In genomic region chr19:34319785-34320184, GRCh38 we compare ENCODE assay signal across 13 cellular contexts. TPM values are rescaled to one million over a fixed set of nuclear protein-coding genes. Genes with fewer than 3 reads are reported as not detected.
DNase-seq lines count a peak whose midpoint lies in the region; FAIRE-seq and TF ChIP-seq lines count a peak whose summit lies in the region.
"Had no signal": no experiment of that assay in that cellular context is flagged by ENCODE, and none has a peak within 500 bp of the region (broad histone marks: within the 10 kb centered on the region; RNA-seq: fewer than 3 reads in every experiment).

No MANE protein-coding gene starts in this region.

- H3K4me2 ChIP-seq in astrocyte (ENCODE audit: low read length): peak overlapping the region; percentile 51

- peaks cover 30% of the 10 kb centered on the region for H3K4me1 ChIP-seq in CD4-positive, alpha-beta memory T cell (ENCODE audit: insufficient read depth, low read length)
- peaks cover 45% of the 10 kb centered on the region for H3K4me1 ChIP-seq in astrocyte (ENCODE audit: insufficient read depth, low read length)
- H3K4me1 ChIP-seq in esophagus muscularis mucosa: peaks cover 17 to 36% (median 24%) of the 10 kb centered on the region in 4 donors

- peaks cover 22 to 34% of the 10 kb centered on the region in 2 donors for H3K36me3 Mint-ChIP-seq in CD4-positive, alpha-beta memory T cell
- peaks cover 12% of the 10 kb centered on the region for H3K36me3 Mint-ChIP-seq in astrocyte (ENCODE audit: low read depth, unreplicated experiment)

- H4K20me1 ChIP-seq in astrocyte (ENCODE audit: insufficient read depth, low read length): peaks cover 17% of the 10 kb centered on the region

- H3K27ac ChIP-seq in CD4-positive, alpha-beta memory T cell (ENCODE audit: low read depth, low read length): no peak overlapping the region
- H3K27ac ChIP-seq in astrocyte (ENCODE audit: low read depth, low read length) (peak overlapping the region; percentile 62), esophagus muscularis mucosa (replicated peaks in 1 of 4) (peak overlapping the region in 3 of 4 donors; percentile 16 to 52 (median 42))

- no peak for FAIRE-seq in astrocyte (lab: Jason Lieb, UNC)

- 71% methylated on average over 11 of the region's 11 CpGs for WGBS in esophagus muscularis mucosa

- no peak overlapping the region for H2AFZ ChIP-seq in astrocyte (ENCODE audit: low read depth, low read length)

- POLR2A ChIA-PET in CD4-positive, alpha-beta memory T cell (lab: Charles Lee; ENCODE audit: partially characterized antibody): interaction anchor here (1.0 to 1.5 kb wide), 2 partner anchors 12 kb away, joined by 3 to 4 read pairs; no protein-coding TSS in a partner anchor

- H3K27me3 Mint-ChIP-seq in CD4-positive, alpha-beta memory T cell: no peaks in the 10 kb centered on the region
- H3K27me3 Mint-ChIP-seq in astrocyte (ENCODE audit: low read depth, unreplicated experiment): no peaks in the 10 kb centered on the region

- H3K27me3 ChIP-seq in CD4-positive, alpha-beta memory T cell (ENCODE audit: insufficient read depth, low read length): no peaks in the 10 kb centered on the region
- H3K27me3 ChIP-seq in astrocyte (ENCODE audit: insufficient read depth, low read length): no peaks in the 10 kb centered on the region
- H3K27me3 ChIP-seq in esophagus muscularis mucosa: no peaks in the 10 kb centered on the region

- CTCF ChIA-PET in CD4-positive, alpha-beta memory T cell (lab: Charles Lee; ENCODE audit: partially characterized antibody): interaction anchor here (1.0 kb wide), 1 partner anchor 27 kb away, joined by 3 read pairs; no protein-coding TSS in a partner anchor

- H3K9me3 Mint-ChIP-seq in CD4-positive, alpha-beta memory T cell: no peaks in the 10 kb centered on the region
- H3K9me3 Mint-ChIP-seq in astrocyte (ENCODE audit: unreplicated experiment): peaks cover 2% of the 10 kb centered on the region
- H3K9me3 Mint-ChIP-seq: activated naive CD4-positive, alpha-beta T cell treated with anti-CD3 and anti-CD28 coated beads, Interleukin-2, amount 50 U/mL, for 72 hours had no signal

- intact Hi-C loops in CD4-positive, alpha-beta memory T cell (cut with micrococcal nuclease): no loop called here
- intact Hi-C loops in esophagus muscularis mucosa (cut with DNase I): no loop called here

- no peak overlapping the region for H3K4me3 Mint-ChIP-seq in CD4-positive, alpha-beta memory T cell
- peak overlapping the region; percentile 43 for H3K4me3 Mint-ChIP-seq in astrocyte (ENCODE audit: unreplicated experiment)

- H3K4me1 Mint-ChIP-seq in CD4-positive, alpha-beta memory T cell: peaks cover 25 to 45% (median 39%) of the 10 kb centered on the region in 4 donors
- H3K4me1 Mint-ChIP-seq in astrocyte (ENCODE audit: low read depth, unreplicated experiment): peaks cover 33% of the 10 kb centered on the region

- no peak for TF ChIP-seq CTCF in astrocyte (IDR thresholded peaks at IDR 0.05; ENCODE audit: insufficient read depth, low read depth, low read length)
- no peak for TF ChIP-seq CTCF in esophagus muscularis mucosa (IDR thresholded peaks at IDR 0.05)

- no peaks in the 10 kb centered on the region for H3K9me3 ChIP-seq in CD4-positive, alpha-beta memory T cell (ENCODE audit: control insufficient read depth in 1 of 2, low read length in 2 of 2)
- no peaks in the 10 kb centered on the region for H3K9me3 ChIP-seq in astrocyte (ENCODE audit: insufficient read depth, low read depth, low read length)
- H3K9me3 ChIP-seq in esophagus muscularis mucosa: no peaks in the 10 kb centered on the region

- peak overlapping the region in 4 of 7 donors; percentile 17 to 48 (median 32) for H3K27ac Mint-ChIP-seq in CD4-positive, alpha-beta memory T cell
- peak overlapping the region; percentile 6 for H3K27ac Mint-ChIP-seq in astrocyte (ENCODE audit: unreplicated experiment)

- TF ChIP-seq POLR2A in esophagus muscularis mucosa (IDR thresholded peaks at IDR 0.05; ENCODE audit: low read depth): no peak

- no peak for DNase-seq in CD4-positive, alpha-beta memory T cell
- peak; percentile 89 for DNase-seq in astrocyte (ENCODE audit: low read depth)
- DNase-seq in esophagus muscularis mucosa (ENCODE audit: extremely low spot score): no peak
- DNase-seq in pulmonary artery endothelial cell (ENCODE audit: low read depth, low spot score): peak; percentile 79
- DNase-seq in DMS153 treated with DMSO at 0.1 percent for 48 hours (lab: John Stamatoyannopoulos, UW; ENCODE audit: unreplicated experiment): no peak
- no peak for DNase-seq in GDM1 (lab: John Stamatoyannopoulos, UW)
- DNase-seq in amygdala (lab: John Stamatoyannopoulos, UW): no peak
- DNase-seq in islet precursor cell: no peak
- DNase-seq: effector CD8-positive, alpha-beta T cell; NCI-H2029; NCI-H774; occipital lobe had no signal

- TF ChIP-seq EP300 in esophagus muscularis mucosa (IDR thresholded peaks at IDR 0.05): no peak

- peaks cover 36% of the 10 kb centered on the region for H3K79me2 ChIP-seq in astrocyte (ENCODE audit: insufficient read depth, low read length)

- H3K9ac ChIP-seq in astrocyte (ENCODE audit: low read length): peak overlapping the region; percentile 59

- H3K4me3 ChIP-seq in CD4-positive, alpha-beta memory T cell (ENCODE audit: low read length in 2 of 2): no peak overlapping the region
- no peak overlapping the region for H3K4me3 ChIP-seq in astrocyte (ENCODE audit: insufficient read depth, low read depth, low read length)
- H3K4me3 ChIP-seq in esophagus muscularis mucosa: no peak overlapping the region

- no peaks in the 10 kb centered on the region for H3K36me3 ChIP-seq in CD4-positive, alpha-beta memory T cell (ENCODE audit: insufficient read depth, low read length)
- H3K36me3 ChIP-seq in astrocyte (ENCODE audit: insufficient read depth, low read length) (peaks cover 6% of the 10 kb centered on the region), esophagus muscularis mucosa (peaks cover 21 to 50% (median 43%) of the 10 kb centered on the region in 4 donors)

RNA-seq across cellular contexts. Expression of gene GPI, which starts 45.2 kb away (rescaled TPM):
- 100 to 1,000 TPM; 121 to 127 TPM for total RNA-seq in CD4-positive, alpha-beta memory T cell
- 100 to 1,000 TPM; 127 to 156 TPM for polyA plus RNA-seq in CD4-positive, alpha-beta memory T cell
- total RNA-seq in astrocyte (249 and 258 TPM in 2 replicates), esophagus muscularis mucosa (100 to 1,000 TPM; 121 to 313 (median 212) TPM), pulmonary artery endothelial cell (169 and 172 TPM in 2 replicates)

Comparison
In these comparisons a context has a peak if more than half of its experiments do, and no peak if none do; other contexts are left out.
1. DNase-seq: peak in astrocyte (single experiment) and pulmonary artery endothelial cell (single experiment); none in CD4-positive, alpha-beta memory T cell (0 of 5), esophagus muscularis mucosa (single experiment), DMS153 treated with DMSO at 0.1 percent for 48 hours (single experiment), GDM1 (single experiment), amygdala (0 of 56) and islet precursor cell (single experiment).